9 cellular contexts compared by ENCODE assay signal in the genomic region with DNA sequence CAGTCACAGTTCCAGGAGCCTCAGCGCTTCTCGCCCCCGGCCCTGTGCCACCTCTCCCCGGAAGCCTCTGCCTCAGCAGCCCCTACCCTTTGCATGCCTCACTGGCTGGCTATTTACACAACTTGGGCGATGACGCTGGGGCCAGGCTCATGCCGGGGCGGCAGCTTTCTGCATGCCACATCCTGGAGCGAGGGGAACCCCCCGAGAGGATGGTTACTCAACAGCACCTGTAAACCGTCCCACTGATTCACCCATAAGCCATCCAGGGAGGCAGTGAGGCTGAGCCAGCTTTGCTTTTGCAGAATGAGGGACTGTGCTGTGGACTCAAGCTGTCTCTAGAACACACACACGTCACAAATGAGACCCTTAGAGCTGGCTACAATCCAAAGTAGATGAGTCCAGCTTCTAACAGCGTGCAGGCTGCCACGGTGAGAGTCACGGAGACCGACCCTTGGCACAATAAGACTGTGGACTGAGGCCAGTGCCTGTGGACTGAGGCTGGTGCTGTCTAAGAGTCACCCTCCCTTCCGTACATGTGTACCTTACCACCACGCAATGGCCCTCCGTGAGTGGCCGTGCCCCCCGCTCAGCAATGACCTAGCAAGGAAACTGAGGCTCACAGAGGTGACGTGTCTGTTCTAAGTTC.
DNase-seq lines count a peak whose midpoint lies in the region; ATAC-seq lines count a peak whose summit lies in the region.
"Had no signal": no experiment of that assay in that cellular context is flagged by ENCODE, and none has a peak within 500 bp of the region (broad histone marks: within the 10 kb centered on the region; RNA-seq: fewer than 3 reads in every experiment).

No MANE protein-coding gene starts in this region.

- H3K9me3 Mint-ChIP-seq in central memory CD8-positive, alpha-beta T cell: peaks cover 2% of the 10 kb centered on the region

- peaks cover 22% of the 10 kb centered on the region for H3K27me3 Mint-ChIP-seq in central memory CD8-positive, alpha-beta T cell

- H3K36me3 Mint-ChIP-seq in central memory CD8-positive, alpha-beta T cell (ENCODE audit: insufficient read depth): no peaks in the 10 kb centered on the region

- peak; percentile 57 for DNase-seq in AG08396 (ENCODE audit: low spot score)
- peak; percentile 77 for DNase-seq in HS-27A (ENCODE audit: low read depth)
- DNase-seq in activated CD4-positive, CD25-positive, alpha-beta regulatory T cell treated with anti-CD3 and anti-CD28 coated beads, Interleukin-2, amount 50 U/mL, for 72 hours: peak; percentile 82
- peak; percentile 69 to 84 for DNase-seq in central memory CD8-positive, alpha-beta T cell (ENCODE audit: low spot score in 2 of 2)
- DNase-seq in stimulated activated CD4-positive, alpha-beta T cell treated with anti-CD3 and anti-CD28 coated beads, Interleukin-12 subunit alpha, Interleukin-12 subunit beta, amount 100 ng/mL, for 24 hours (ENCODE audit: low read depth in 2 of 2): peak; percentile 59 to 67
- DNase-seq in DMS 273 treated with DMSO at 0.1 percent for 48 hours (lab: John Stamatoyannopoulos, UW): no peak
- no peak for DNase-seq in hepatic stellate cell (ENCODE audit: low spot score)
- DNase-seq: heart right ventricle had no signal

- ATAC-seq in GM19438 (IDR thresholded peaks at IDR 0.05; ENCODE audit: low read depth, unreplicated experiment): peak; percentile 99
- peak; percentile 95 for ATAC-seq in central memory CD8-positive, alpha-beta T cell (replicated peaks; ENCODE audit: extremely low read depth, poor library complexity, severe bottlenecking)

- peak overlapping the region; percentile 80 for H3K27ac Mint-ChIP-seq in central memory CD8-positive, alpha-beta T cell (ENCODE audit: low read depth)

- peak overlapping the region; percentile 34 for H3K4me3 Mint-ChIP-seq in central memory CD8-positive, alpha-beta T cell

- H3K4me1 Mint-ChIP-seq in central memory CD8-positive, alpha-beta T cell: peaks cover 13% of the 10 kb centered on the region

Comparison
In these comparisons a context has a peak if more than half of its experiments do, and no peak if none do; other contexts are left out.
1. DNase-seq: peak in AG08396 (single experiment), HS-27A (single experiment), activated CD4-positive, CD25-positive, alpha-beta regulatory T cell treated with anti-CD3 and anti-CD28 coated beads, Interleukin-2, amount 50 U/mL, for 72 hours (single experiment), central memory CD8-positive, alpha-beta T cell (2 of 2) and stimulated activated CD4-positive, alpha-beta T cell treated with anti-CD3 and anti-CD28 coated beads, Interleukin-12 subunit alpha, Interleukin-12 subunit beta, amount 100 ng/mL, for 24 hours (2 of 2); none in DMS 273 treated with DMSO at 0.1 percent for 48 hours (single experiment) and hepatic stellate cell (single experiment).